8 cellular contexts compared by ENCODE assay signal in the genomic region with DNA sequence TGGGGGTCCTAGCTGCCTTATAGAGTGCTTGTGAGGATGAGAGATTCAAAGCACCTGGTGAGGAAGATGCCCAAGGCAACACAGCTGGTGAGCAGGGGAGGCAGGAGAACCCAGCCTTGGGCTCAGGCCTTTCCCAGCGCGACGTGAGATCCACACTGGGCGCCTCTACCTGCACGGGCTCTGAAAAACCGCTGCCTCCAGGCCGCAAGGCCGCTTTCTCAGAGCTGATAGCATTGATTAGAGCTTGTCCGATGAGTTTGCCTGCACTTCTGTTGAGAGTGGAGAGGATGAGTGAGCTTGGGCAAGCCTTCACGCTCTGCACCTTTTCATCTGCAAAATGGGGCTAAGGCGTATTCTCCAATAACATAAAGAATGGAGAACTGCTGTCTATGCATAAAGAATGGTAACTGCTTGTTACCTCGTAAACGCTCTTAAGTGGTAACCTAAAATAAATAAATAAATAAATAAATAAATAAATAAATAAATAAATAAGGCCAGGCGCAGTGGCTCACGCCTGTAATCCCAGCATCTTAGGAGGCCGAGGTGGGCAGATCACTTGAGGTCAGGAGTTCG. TPM values are rescaled to one million over a fixed set of nuclear protein-coding genes. Genes with fewer than 3 reads are reported as not detected.
DNase-seq lines count a peak whose midpoint lies in the region; ATAC-seq and TF ChIP-seq lines count a peak whose summit lies in the region.

No MANE protein-coding gene starts in this region.

- peaks cover 50% of the 10 kb centered on the region for H3K36me3 Mint-ChIP-seq in activated CD4-positive, alpha-beta T cell treated with anti-CD3 and anti-CD28 coated beads, Interleukin-2, amount 10 ng/mL, durations not matched to agents 24 days and 14 days (ENCODE audit: low read depth)
- H3K36me3 Mint-ChIP-seq in WTC11: peaks cover 49% of the 10 kb centered on the region

- TF ChIP-seq CTCF in WTC11 (IDR thresholded peaks at IDR 0.05) (no peak), testis (IDR thresholded peaks at IDR 0.05) (no peak)

- no peaks in the 10 kb centered on the region for H3K27me3 ChIP-seq in testis

- peaks cover 37% of the 10 kb centered on the region for H3K4me1 Mint-ChIP-seq in activated CD4-positive, alpha-beta T cell treated with anti-CD3 and anti-CD28 coated beads, Interleukin-2, amount 10 ng/mL, durations not matched to agents 24 days and 14 days
- H3K4me1 Mint-ChIP-seq in WTC11: peaks cover 24% of the 10 kb centered on the region

- intact Hi-C loops in activated CD4-positive, alpha-beta T cell treated with anti-CD3 and anti-CD28 coated beads, Interleukin-2, amount 10 ng/mL, durations not matched to agents 24 days and 14 days (cut with micrococcal nuclease): loop anchor here (1.0 to 2.0 kb wide), 2 partner anchors 24 to 56 kb away; a partner anchor contains a TSS
- intact Hi-C loops in testis (cut with DNase I; ENCODE audit: low total_unique reads): no loop called here

- POLR2A ChIA-PET in WTC11 (lab: Charles Lee): interaction anchor here (1.1 kb wide), 1 partner anchor 26 kb away, joined by 4 read pairs; a partner anchor contains a TSS

- no peaks in the 10 kb centered on the region for H3K36me3 ChIP-seq in testis (ENCODE audit: low read depth, missing control alignments)

- H3K4me3 ChIP-seq in iPS-11a (ENCODE audit: low read depth, low read length) (peak overlapping the region; percentile 74), testis (peak overlapping the region; percentile 57 to 72)

- no peaks in the 10 kb centered on the region for H3K9me3 ChIP-seq in testis

- no peak overlapping the region for H3K27ac ChIP-seq in testis

- no peaks in the 10 kb centered on the region for H3K27me3 Mint-ChIP-seq in activated CD4-positive, alpha-beta T cell treated with anti-CD3 and anti-CD28 coated beads, Interleukin-2, amount 10 ng/mL, durations not matched to agents 24 days and 14 days
- H3K27me3 Mint-ChIP-seq in WTC11 (ENCODE audit: low read depth): no peaks in the 10 kb centered on the region

- no peaks in the 10 kb centered on the region for H3K9me3 Mint-ChIP-seq in activated CD4-positive, alpha-beta T cell treated with anti-CD3 and anti-CD28 coated beads, Interleukin-2, amount 10 ng/mL, durations not matched to agents 24 days and 14 days
- no peaks in the 10 kb centered on the region for H3K9me3 Mint-ChIP-seq in WTC11

- TF ChIP-seq POLR2A in testis (IDR thresholded peaks at IDR 0.05): no peak

- peaks cover 10% of the 10 kb centered on the region for H3K4me1 ChIP-seq in testis

- CTCF ChIA-PET in WTC11 (lab: Charles Lee): interaction anchor here (0.5 to 1.8 kb wide), 12 partner anchors 22 to 227 kb away, joined by 3 to 6 read pairs (median 3); a partner anchor contains a TSS

- peak overlapping the region; percentile 82 for H3K27ac Mint-ChIP-seq in activated CD4-positive, alpha-beta T cell treated with anti-CD3 and anti-CD28 coated beads, Interleukin-2, amount 10 ng/mL, durations not matched to agents 24 days and 14 days
- H3K27ac Mint-ChIP-seq in WTC11: peak overlapping the region; percentile 63

- ATAC-seq in WTC11: no peak
- ATAC-seq in HG02571 (IDR thresholded peaks at IDR 0.05; ENCODE audit: unreplicated experiment): no peak
- no peak for ATAC-seq in HG02840 (IDR thresholded peaks at IDR 0.05; ENCODE audit: low FRiP score, unreplicated experiment)
- ATAC-seq in HG03135 (IDR thresholded peaks at IDR 0.05; ENCODE audit: unreplicated experiment): no peak

- DNase-seq in activated CD4-positive, alpha-beta T cell treated with anti-CD3 and anti-CD28 coated beads, Interleukin-2, amount 10 ng/mL, durations not matched to agents 24 days and 14 days: no peak
- no peak for DNase-seq in activated CD4-positive, alpha-beta T cell treated with anti-CD3 and anti-CD28 coated beads for 48 hours
- DNase-seq in WTC11 (ENCODE audit: low spot score) (peak; percentile 24), testis (no peak)

- WGBS in testis, 2 donors: 51 to 53% methylated on average over 14 to 17 of the region's 17 CpGs

- H3K4me3 Mint-ChIP-seq in activated CD4-positive, alpha-beta T cell treated with anti-CD3 and anti-CD28 coated beads, Interleukin-2, amount 10 ng/mL, durations not matched to agents 24 days and 14 days: peak overlapping the region; percentile 91
- peak overlapping the region; percentile 84 for H3K4me3 Mint-ChIP-seq in WTC11

TF ChIP-seq in WTC11, 78 proteins besides CTCF, POLR2A, EP300 and RAD21:
- TF ChIP-seq, protein P1, sequence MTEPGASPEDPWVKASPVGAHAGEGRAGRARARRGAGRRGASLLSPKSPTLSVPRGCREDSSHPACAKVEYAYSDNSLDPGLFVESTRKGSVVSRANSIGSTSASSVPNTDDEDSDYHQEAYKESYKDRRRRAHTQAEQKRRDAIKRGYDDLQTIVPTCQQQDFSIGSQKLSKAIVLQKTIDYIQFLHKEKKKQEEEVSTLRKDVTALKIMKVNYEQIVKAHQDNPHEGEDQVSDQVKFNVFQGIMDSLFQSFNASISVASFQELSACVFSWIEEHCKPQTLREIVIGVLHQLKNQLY (CRISPR knock-in tag; IDR thresholded peaks at IDR 0.05): no peak
- TF ChIP-seq, protein P2, sequence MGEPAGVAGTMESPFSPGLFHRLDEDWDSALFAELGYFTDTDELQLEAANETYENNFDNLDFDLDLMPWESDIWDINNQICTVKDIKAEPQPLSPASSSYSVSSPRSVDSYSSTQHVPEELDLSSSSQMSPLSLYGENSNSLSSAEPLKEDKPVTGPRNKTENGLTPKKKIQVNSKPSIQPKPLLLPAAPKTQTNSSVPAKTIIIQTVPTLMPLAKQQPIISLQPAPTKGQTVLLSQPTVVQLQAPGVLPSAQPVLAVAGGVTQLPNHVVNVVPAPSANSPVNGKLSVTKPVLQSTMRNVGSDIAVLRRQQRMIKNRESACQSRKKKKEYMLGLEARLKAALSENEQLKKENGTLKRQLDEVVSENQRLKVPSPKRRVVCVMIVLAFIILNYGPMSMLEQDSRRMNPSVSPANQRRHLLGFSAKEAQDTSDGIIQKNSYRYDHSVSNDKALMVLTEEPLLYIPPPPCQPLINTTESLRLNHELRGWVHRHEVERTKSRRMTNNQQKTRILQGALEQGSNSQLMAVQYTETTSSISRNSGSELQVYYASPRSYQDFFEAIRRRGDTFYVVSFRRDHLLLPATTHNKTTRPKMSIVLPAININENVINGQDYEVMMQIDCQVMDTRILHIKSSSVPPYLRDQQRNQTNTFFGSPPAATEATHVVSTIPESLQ (CRISPR knock-in tag; IDR thresholded peaks at IDR 0.05): no peak
- no peak for TF ChIP-seq GABPB1 (CRISPR knock-in tag; IDR thresholded peaks at IDR 0.05)
- no peak for TF ChIP-seq NR2C2 (CRISPR knock-in tag; IDR thresholded peaks at IDR 0.05)
- no peak for TF ChIP-seq TP53 (CRISPR knock-in tag; IDR thresholded peaks at IDR 0.05)
- no peak for TF ChIP-seq ZNF416 (CRISPR knock-in tag; IDR thresholded peaks at IDR 0.05)
- no peak for TF ChIP-seq FOXK1 (CRISPR knock-in tag; IDR thresholded peaks at IDR 0.05)
TF ChIP-seq in WTC11: peak in this region for 0.

RNA-seq across cellular contexts. Expression of a gene that starts 0.9 kb away (rescaled TPM):
- 96.9 and 103 TPM in 2 replicates for total RNA-seq in activated CD4-positive, alpha-beta T cell treated with anti-CD3 and anti-CD28 coated beads, Interleukin-2, amount 10 ng/mL, durations not matched to agents 24 days and 14 days
- total RNA-seq in WTC11 (2021): 88.3 to 98.2 TPM (median 90.7 TPM) in 3 replicates
- 10 to 100 TPM; 59.2 to 71.7 TPM for total RNA-seq in testis
- polyA plus RNA-seq in testis (ENCODE audit: insufficient read depth, low read depth, low replicate concordance): 27.9 TPM

RNA-seq across cellular contexts. Expression of a gene that starts 25.3 kb away (rescaled TPM):
- 241 and 243 TPM in 2 replicates for total RNA-seq in activated CD4-positive, alpha-beta T cell treated with anti-CD3 and anti-CD28 coated beads, Interleukin-2, amount 10 ng/mL, durations not matched to agents 24 days and 14 days
- 177 to 216 TPM (median 183 TPM) in 3 replicates for total RNA-seq in WTC11 (2021)
- 100 to 1,000 TPM; 106 to 127 TPM for total RNA-seq in testis
- polyA plus RNA-seq in testis (ENCODE audit: insufficient read depth, low read depth, low replicate concordance): 125 TPM

RNA-seq across cellular contexts. Expression of a gene that starts 49.4 kb away (rescaled TPM):
- 63.4 and 64.5 TPM in 2 replicates for total RNA-seq in activated CD4-positive, alpha-beta T cell treated with anti-CD3 and anti-CD28 coated beads, Interleukin-2, amount 10 ng/mL, durations not matched to agents 24 days and 14 days
- total RNA-seq in WTC11 (2021) (35.9 to 37.7 TPM (median 36.7 TPM) in 3 replicates), testis (100 to 1,000 TPM; 212 to 246 TPM)
- 263 TPM for polyA plus RNA-seq in testis (ENCODE audit: insufficient read depth, low read depth, low replicate concordance)

RNA-seq across cellular contexts. Expression of a gene that starts 55.5 kb away (rescaled TPM):
- total RNA-seq in activated CD4-positive, alpha-beta T cell treated with anti-CD3 and anti-CD28 coated beads, Interleukin-2, amount 10 ng/mL, durations not matched to agents 24 days and 14 days: 141 and 143 TPM in 2 replicates
- total RNA-seq in WTC11 (2021) (36.0 to 41.2 TPM (median 37.9 TPM) in 3 replicates), testis (10 to 100 TPM; 39.6 to 42.7 TPM)
- polyA plus RNA-seq in testis (ENCODE audit: insufficient read depth, low read depth, low replicate concordance): 24.9 TPM
